8 cellular contexts compared by ENCODE assay signal in the genomic region with DNA sequence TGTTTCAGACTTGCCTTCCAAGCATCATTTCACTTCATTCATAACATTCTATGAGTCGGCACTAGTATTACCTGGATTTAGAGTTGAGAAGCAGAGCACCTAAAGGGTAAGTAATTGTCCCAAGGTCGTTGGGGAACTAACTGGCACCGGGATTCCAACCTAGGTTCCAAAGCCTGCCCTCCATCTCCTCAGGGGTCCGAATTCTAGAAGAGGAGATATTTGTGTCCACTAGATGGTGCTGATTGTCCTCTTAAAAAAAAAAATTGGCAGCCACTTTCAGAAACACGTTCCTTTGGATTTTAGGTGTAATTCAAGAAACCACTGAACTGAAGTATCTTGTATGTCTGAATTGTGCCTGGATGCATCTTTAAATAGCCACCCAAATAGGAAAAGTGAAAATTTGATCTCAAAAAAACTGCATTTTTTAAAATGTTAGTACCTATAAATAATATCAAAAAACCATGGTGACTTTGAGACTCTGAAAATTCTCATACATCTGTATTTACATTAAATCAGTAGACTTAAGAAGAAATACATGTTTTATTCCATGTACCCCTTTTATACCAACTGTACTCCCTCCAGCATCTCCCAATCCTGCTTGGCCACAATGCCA. TPM values are rescaled to one million over a fixed set of nuclear protein-coding genes. Genes with fewer than 3 reads are reported as not detected.
DNase-seq lines count a peak whose midpoint lies in the region; ATAC-seq and TF ChIP-seq lines count a peak whose summit lies in the region.

No MANE protein-coding gene starts in this region.

- H3K18ac ChIP-seq in H9 (ENCODE audit: insufficient read length, low read depth, low read length), result no peak overlapping the region

- H3K36me3 ChIP-seq in CD4-positive, alpha-beta memory T cell (ENCODE audit: insufficient read depth, low read length), result no peaks in the 10 kb centered on the region

- H3K9ac ChIP-seq in H9 (ENCODE audit: extremely low read depth, insufficient read length, low read length), result no peak overlapping the region

- no peak overlapping the region for H4K8ac ChIP-seq in H9 (replicated peaks; ENCODE audit: insufficient read length, low read depth, low read length)

- POLR2A ChIA-PET in CD4-positive, alpha-beta memory T cell (lab: Charles Lee; ENCODE audit: partially characterized antibody), result no interaction called here

- no peak overlapping the region for H3K4ac ChIP-seq in H9 (ENCODE audit: low read depth, low read length)

- no peak overlapping the region for H2AK5ac ChIP-seq in H9 (ENCODE audit: insufficient read length, low read length)

- no peak overlapping the region for H3K56ac ChIP-seq in H9 (ENCODE audit: insufficient read length, low read depth, low read length)

- no peak overlapping the region for H3K4me2 ChIP-seq in H9 (ENCODE audit: insufficient read depth, insufficient read length, low read length)

- peaks cover 8% of the 10 kb centered on the region for H3K23me2 ChIP-seq in H9 (ENCODE audit: insufficient read length, low read depth, low read length, poor library complexity, severe bottlenecking)

- H3K79me1 ChIP-seq in H9 (ENCODE audit: insufficient read depth, low read depth, low read length, poor library complexity, severe bottlenecking), result no peaks in the 10 kb centered on the region

- peaks cover 36% of the 10 kb centered on the region for H3K4me1 ChIP-seq in CD4-positive, alpha-beta memory T cell (ENCODE audit: insufficient read depth, low read length)
- H3K4me1 ChIP-seq in H9 (ENCODE audit: insufficient read depth, low read length), result peaks cover 23% of the 10 kb centered on the region

- H3K27me3 Mint-ChIP-seq in CD4-positive, alpha-beta memory T cell, result no peaks in the 10 kb centered on the region
- no peaks in the 10 kb centered on the region for H3K27me3 Mint-ChIP-seq in H9 (ENCODE audit: low read depth)

- no peaks in the 10 kb centered on the region for H3K9me3 Mint-ChIP-seq in CD4-positive, alpha-beta memory T cell
- no peaks in the 10 kb centered on the region for H3K9me3 Mint-ChIP-seq in H9

- H2BK12ac ChIP-seq in H9 (ENCODE audit: insufficient read length, low read depth, low read length), result no peak overlapping the region

- no peak overlapping the region for H4K5ac ChIP-seq in H9 (ENCODE audit: insufficient read length, low read depth, low read length)

- no CpG with 5 or more reads among the region's 5 CpGs for WGBS in H9 (ENCODE audit: extremely low coverage, insufficient read length, low lambda C conversion rate)

- no peak overlapping the region for H2BK120ac ChIP-seq in H9 (ENCODE audit: low read depth, low read length, poor library complexity, severe bottlenecking)

- H2BK15ac ChIP-seq in H9 (ENCODE audit: low read depth, low read length), result no peak overlapping the region

- no peak overlapping the region for H4K91ac ChIP-seq in H9 (ENCODE audit: insufficient read length, low read depth, low read length)

- no peak overlapping the region for H3K4me3 ChIP-seq in CD4-positive, alpha-beta memory T cell (ENCODE audit: low read length in 2 of 2)

- ATAC-seq in GM21723 (IDR thresholded peaks at IDR 0.05; ENCODE audit: unreplicated experiment) (no peak), HG02610 (IDR thresholded peaks at IDR 0.05; ENCODE audit: unreplicated experiment) (no peak)

- no peaks in the 10 kb centered on the region for H4K20me1 ChIP-seq in H9 (ENCODE audit: control insufficient read depth, insufficient read depth, insufficient read length)

- H3K27me3 ChIP-seq in CD4-positive, alpha-beta memory T cell (ENCODE audit: insufficient read depth, low read length), result no peaks in the 10 kb centered on the region
- H3K27me3 ChIP-seq in H9 (ENCODE audit: insufficient read depth, low read length), result no peaks in the 10 kb centered on the region

- no peaks in the 10 kb centered on the region for H3K9me3 ChIP-seq in CD4-positive, alpha-beta memory T cell (ENCODE audit: control insufficient read depth in 1 of 2, low read length in 2 of 2)
- H3K9me3 ChIP-seq in H9 (ENCODE audit: control insufficient read depth, low read depth, low read length), result no peaks in the 10 kb centered on the region

- H2BK5ac ChIP-seq in H9 (ENCODE audit: insufficient read length, low read length), result no peak overlapping the region

- peak overlapping the region in 2 of 8 donors; percentile 9 to 22 for H3K4me3 Mint-ChIP-seq in CD4-positive, alpha-beta memory T cell
- H3K4me3 Mint-ChIP-seq in H9, result peak overlapping the region in 1 of 2 experiments; percentile 84; a peak in 2 of 5 replicates

- no peak overlapping the region for H3K14ac ChIP-seq in H9 (ENCODE audit: insufficient read depth, low read length)

- TF ChIP-seq CTCF in H9 (conservative IDR thresholded peaks at IDR 0.05), result peak; percentile 75

- no peak overlapping the region for H3K27ac ChIP-seq in CD4-positive, alpha-beta memory T cell (ENCODE audit: low read depth, low read length)
- H3K27ac ChIP-seq in H9 (ENCODE audit: insufficient read length, low read depth, low read length), result no peak overlapping the region

- DNase-seq in CD4-positive, alpha-beta memory T cell, result peak in 4 of 5 donors; percentile 38 to 52 (median 44)
- DNase-seq in H9, result no peak
- DNase-seq in NCI-H446 (lab: John Stamatoyannopoulos, UW), result peak; percentile 43 to 63
- peak; percentile 79 for DNase-seq in astrocyte of the hippocampus (ENCODE audit: low read depth, low spot score)
- DNase-seq in kidney tubule cell (ENCODE audit: low spot score), result peak; percentile 70
- no peak for DNase-seq in stimulated activated CD4-positive, alpha-beta T cell treated with anti-CD3 and anti-CD28 coated beads, Interleukin-4, amount 100 ng/mL, for 4 hours

- peaks cover 25 to 52% (median 37%) of the 10 kb centered on the region in 4 donors for H3K4me1 Mint-ChIP-seq in CD4-positive, alpha-beta memory T cell
- H3K4me1 Mint-ChIP-seq in H9, result peaks cover 69 to 72% of the 10 kb centered on the region in 2 experiments

- no peak overlapping the region for H3K23ac ChIP-seq in H9 (ENCODE audit: insufficient read length, low read depth, low read length)

- peaks cover 0 to 25% of the 10 kb centered on the region in 2 donors for H3K36me3 Mint-ChIP-seq in CD4-positive, alpha-beta memory T cell
- H3K36me3 Mint-ChIP-seq in H9 (ENCODE audit: insufficient read depth in 1 of 3, low read depth in 3 of 3), result peaks cover 0 to 4% (median 0%) of the 10 kb centered on the region in 3 experiments; a peak in 1 of 7 replicates

- intact Hi-C loops in CD4-positive, alpha-beta memory T cell (cut with micrococcal nuclease), result loop anchor here (1.0 to 10.0 kb wide), 4 partner anchors 89 to 1332 kb away; a partner anchor contains a TSS

- H3T11ph ChIP-seq in H9 (ENCODE audit: low read length), result no peak overlapping the region

- peak overlapping the region in 6 of 7 donors; percentile 19 to 55 (median 34) for H3K27ac Mint-ChIP-seq in CD4-positive, alpha-beta memory T cell
- peak overlapping the region in 2 of 3 experiments; percentile 48 to 78; a peak in 1 of 7 replicates for H3K27ac Mint-ChIP-seq in H9

- H3K79me2 ChIP-seq in H9 (ENCODE audit: insufficient read depth, low read length), result no peaks in the 10 kb centered on the region; the same call in 1 of the 2 replicates

- H2BK20ac ChIP-seq in H9 (ENCODE audit: low read depth, low read length, poor library complexity, severe bottlenecking), result no peak overlapping the region

- CTCF ChIA-PET in CD4-positive, alpha-beta memory T cell (lab: Charles Lee; ENCODE audit: partially characterized antibody), result interaction anchor here (0.8 to 3.6 kb wide), 8 partner anchors 87 to 1100 kb away, joined by 3 to 22 read pairs (median 4); no protein-coding TSS in a partner anchor

- no peak overlapping the region for H2AFZ ChIP-seq in H9 (ENCODE audit: low read length)

RNA-seq across cellular contexts. Expression of a gene that starts 3.9 kb away (rescaled TPM):
- 1 to 10 TPM in 1 of 2 experiments, under 1 TPM in 1; 0.47 to 1.1 TPM for total RNA-seq in CD4-positive, alpha-beta memory T cell
- polyA plus RNA-seq in CD4-positive, alpha-beta memory T cell, result 1 to 10 TPM; 1.1 to 1.6 TPM
- 0.64 and 0.96 TPM in 2 replicates for total RNA-seq in H9 (2021)

Comparison
In these comparisons a context has a peak if more than half of its experiments do, and no peak if none do; other contexts are left out.
1. DNase-seq: peak in CD4-positive, alpha-beta memory T cell (4 of 5), NCI-H446 (2 of 2), astrocyte of the hippocampus (single experiment) and kidney tubule cell (single experiment); none in H9 (single experiment) and stimulated activated CD4-positive, alpha-beta T cell treated with anti-CD3 and anti-CD28 coated beads, Interleukin-4, amount 100 ng/mL, for 4 hours (0 of 2).